ENCODE assay signal across 18 cellular contexts in genomic region chr16:29883987-29884386, GRCh38. TPM values are rescaled to one million over a fixed set of nuclear protein-coding genes. Genes with fewer than 3 reads are reported as not detected.
DNase-seq lines count a peak whose midpoint lies in the region; ATAC-seq, FAIRE-seq and TF ChIP-seq lines count a peak whose summit lies in the region.
"Had no signal": no experiment of that assay in that cellular context is flagged by ENCODE, and none has a peak within 500 bp of the region (broad histone marks: within the 10 kb centered on the region; RNA-seq: fewer than 3 reads in every experiment).

No MANE protein-coding gene starts in this region.

- H3K9me1 ChIP-seq in K562 (ENCODE audit: control insufficient read depth, insufficient read depth, low read length): no peaks in the 10 kb centered on the region

- H3K79me2 ChIP-seq in K562 (ENCODE audit: control insufficient read depth, insufficient read depth, low read length) (no peaks in the 10 kb centered on the region), osteoblast (ENCODE audit: insufficient read depth, low read length) (no peaks in the 10 kb centered on the region)

- H3K4me3 ChIP-seq in H7 (ENCODE audit: insufficient read depth, low read depth, low read length) (no peak overlapping the region), K562 (no peak overlapping the region), osteoblast (ENCODE audit: insufficient read depth, low read length) (no peak overlapping the region), stomach (no peak overlapping the region)
- no peak overlapping the region for H3K4me3 ChIP-seq in CD4-positive, alpha-beta memory T cell (ENCODE audit: low read length in 2 of 2)
- H3K4me3 ChIP-seq: HAP-1 had no signal

- TF ChIP-seq POLR2A in K562 (conservative IDR thresholded peaks at IDR 0.05) (no peak), stomach (IDR thresholded peaks at IDR 0.05) (no peak)

- WGBS in K562 (ENCODE audit: insufficient coverage, low coverage, missing lambda C conversion rate): 22% methylated on average over 6 of the region's 6 CpGs
- WGBS in stomach, 5 donors: 57 to 93% (median 91%) methylated on average over 6 of the region's 6 CpGs

- TF ChIP-seq EP300 in Ishikawa (IDR thresholded peaks at IDR 0.05; ENCODE audit: borderline replicate concordance) (no peak), K562 (IDR thresholded peaks at IDR 0.05; ENCODE audit: low read length) (no peak), stomach (IDR thresholded peaks at IDR 0.05) (no peak)

- no peaks in the 10 kb centered on the region for H4K20me1 ChIP-seq in K562 (replicated peaks; ENCODE audit: control insufficient read depth, insufficient read depth, low read length)
- H4K20me1 ChIP-seq in osteoblast (ENCODE audit: insufficient read depth, low read length): no peaks in the 10 kb centered on the region

- no peak overlapping the region for H3K9ac ChIP-seq in K562 (ENCODE audit: insufficient read depth in 1 of 2, low read depth in 2 of 2, low read length in 2 of 2)

- no peaks in the 10 kb centered on the region for H3K9me3 Mint-ChIP-seq in CD4-positive, alpha-beta memory T cell
- H3K9me3 Mint-ChIP-seq: CD4-positive, alpha-beta T cell had no signal

- BruUV-seq in K562 (replicated peaks; lab: Mats Ljungman, UMichigan): no TSS peak

- H2AFZ ChIP-seq in K562 (ENCODE audit: low read depth, low read length): 0 out of 2 replicates have a peak overlapping the region, but pooled peaks have one; percentile 24
- no peak overlapping the region for H2AFZ ChIP-seq in osteoblast (ENCODE audit: low read length)

- in situ Hi-C loops in K562 (cut with MboI): no loop called here

- H3K4me2 ChIP-seq in K562 (ENCODE audit: insufficient read depth, low read length) (no peak overlapping the region), osteoblast (ENCODE audit: insufficient read depth, low read length) (no peak overlapping the region)

- H3K4me1 ChIP-seq in K562 (replicated peaks in 1 of 2; ENCODE audit: control insufficient read depth in 2 of 2, insufficient read depth in 2 of 2, low read length in 2 of 2) (peaks cover 0 to 4% of the 10 kb centered on the region in 2 experiments; a peak in 1 of 5 replicates), osteoblast (ENCODE audit: insufficient read depth, low read length) (no peaks in the 10 kb centered on the region), stomach (no peaks in the 10 kb centered on the region)
- no peaks in the 10 kb centered on the region for H3K4me1 ChIP-seq in CD4-positive, alpha-beta memory T cell (ENCODE audit: insufficient read depth, low read length)
- H3K4me1 ChIP-seq: HAP-1 had no signal

- H3K27me3 ChIP-seq in H7 (ENCODE audit: control insufficient read depth, insufficient read depth, low read length): no peaks in the 10 kb centered on the region
- H3K27me3 ChIP-seq in K562 (ENCODE audit: control insufficient read depth in 2 of 2, insufficient read depth in 2 of 2, low read length in 2 of 2): peaks cover 18 to 36% of the 10 kb centered on the region in 2 experiments; a peak in 4 of 5 replicates
- H3K27me3 ChIP-seq in osteoblast (ENCODE audit: insufficient read depth, low read length): no peaks in the 10 kb centered on the region
- no peaks in the 10 kb centered on the region for H3K27me3 ChIP-seq in CD4-positive, alpha-beta memory T cell (ENCODE audit: insufficient read depth, low read length)
- peaks cover 0 to 26% (median 0%) of the 10 kb centered on the region in 3 donors for H3K27me3 ChIP-seq in stomach

- TF ChIP-seq RAD21 in Ishikawa (IDR thresholded peaks at IDR 0.05; ENCODE audit: low read depth) (no peak), K562 (CRISPR knock-in tag; conservative IDR thresholded peaks at IDR 0.05 in 1 of 2, IDR thresholded peaks at IDR 0.05 in 1 of 2) (no peak)

- H3K36me3 ChIP-seq in H7 (replicated peaks; ENCODE audit: control insufficient read depth, insufficient read depth, low read length) (peaks cover 2% of the 10 kb centered on the region; the same call in 1 of the 2 replicates), K562 (ENCODE audit: control insufficient read depth, insufficient read depth, low read length) (no peaks in the 10 kb centered on the region), osteoblast (ENCODE audit: insufficient read depth, low read length) (no peaks in the 10 kb centered on the region), stomach (peaks cover 0 to 3% (median 0%) of the 10 kb centered on the region in 4 donors)
- no peaks in the 10 kb centered on the region for H3K36me3 ChIP-seq in CD4-positive, alpha-beta memory T cell (ENCODE audit: insufficient read depth, low read length)
- H3K36me3 ChIP-seq: HAP-1 had no signal

- H3K4me3 Mint-ChIP-seq in CD4-positive, alpha-beta memory T cell: no peak overlapping the region
- H3K4me3 Mint-ChIP-seq: CD4-positive, alpha-beta T cell had no signal

- no peak overlapping the region for H3K27ac Mint-ChIP-seq in CD4-positive, alpha-beta memory T cell
- H3K27ac Mint-ChIP-seq: CD4-positive, alpha-beta T cell had no signal

- H3K27me3 Mint-ChIP-seq in CD4-positive, alpha-beta memory T cell: peaks cover 7 to 18% of the 10 kb centered on the region in 2 donors

- CTCF ChIA-PET in K562 (lab: Yijun Ruan, JAX; ENCODE audit: low intra/inter-chr PET ratio): no interaction called here
- CTCF ChIA-PET in CD4-positive, alpha-beta memory T cell (lab: Charles Lee; ENCODE audit: partially characterized antibody): interaction anchor here (0.7 kb wide), 1 partner anchor 36 kb away, joined by 3 read pairs; no protein-coding TSS in a partner anchor

- H3K4me1 Mint-ChIP-seq in CD4-positive, alpha-beta memory T cell: peaks cover 0 to 1% (median 0%) of the 10 kb centered on the region in 4 donors

- no peaks in the 10 kb centered on the region for H3K9me3 ChIP-seq in K562 (replicated peaks; ENCODE audit: control insufficient read depth, insufficient read depth, low read depth, low read length)
- no peaks in the 10 kb centered on the region for H3K9me3 ChIP-seq in osteoblast (ENCODE audit: low read depth, low read length)
- no peaks in the 10 kb centered on the region for H3K9me3 ChIP-seq in CD4-positive, alpha-beta memory T cell (ENCODE audit: control insufficient read depth in 1 of 2, low read length in 2 of 2)
- no peaks in the 10 kb centered on the region for H3K9me3 ChIP-seq in stomach
- H3K9me3 ChIP-seq: HAP-1 had no signal

- TF ChIP-seq CTCF in K562 (IDR thresholded peaks at IDR 0.05 in 2 of 3, conservative IDR thresholded peaks at IDR 0.05 in 1 of 3; ENCODE audit: insufficient read depth in 2 of 3, low read depth in 1 of 3, low read length in 3 of 3) (no peak), osteoblast (IDR thresholded peaks at IDR 0.05; ENCODE audit: extremely low read depth, low read depth, low read length) (no peak), stomach (IDR thresholded peaks at IDR 0.05) (no peak)

- POLR2A ChIA-PET in K562 (lab: Yijun Ruan, JAX): interaction anchor here (0.6 to 0.8 kb wide), 4 partner anchors 10 to 77 kb away, joined by 3 to 4 read pairs (median 3); partner anchors contain the start of gene KCTD13
- POLR2A ChIA-PET in CD4-positive, alpha-beta memory T cell (lab: Charles Lee; ENCODE audit: partially characterized antibody): no interaction called here

- peak; percentile 59 for FAIRE-seq in K562 (lab: Jason Lieb, UNC)
- FAIRE-seq: A204.1 had no signal

- no peak overlapping the region for H3K27ac ChIP-seq in K562 (ENCODE audit: extremely low read depth, low read depth, low read length)
- no peak overlapping the region for H3K27ac ChIP-seq in osteoblast (ENCODE audit: low read depth, low read length)
- no peak overlapping the region for H3K27ac ChIP-seq in CD4-positive, alpha-beta memory T cell (ENCODE audit: low read depth, low read length)
- H3K27ac ChIP-seq in stomach: no peak overlapping the region
- H3K27ac ChIP-seq: C4-2B had no signal

- intact Hi-C loops in K562 (cut with micrococcal nuclease) (no loop called here), stomach (cut with DNase I; ENCODE audit: low total_unique reads) (no loop called here)
- intact Hi-C loops in CD4-positive, alpha-beta memory T cell (cut with micrococcal nuclease): no loop called here

- DNase-seq in H7 (peak; percentile 49), K562 (ENCODE audit: extremely low read depth in 1 of 4, low spot score in 3 of 4) (peak in 3 of 4 experiments; percentile 31 to 71 (median 42)), osteoblast (ENCODE audit: insufficient read length, low spot score, missing footprints) (peak; percentile 32), NCI-H1694 (lab: John Stamatoyannopoulos, UW) (no peak), cerebellar nuclear complex (lab: John Stamatoyannopoulos, UW) (no peak), stomach (no peak)
- DNase-seq in CD4-positive, alpha-beta memory T cell: no peak
- DNase-seq: AML-193; CD4-positive, alpha-beta T cell; DMS153; DMS79; GF-D8; GOT3; KBM-7 had no signal

- peak; percentile 88 for ATAC-seq in K562

- H3K36me3 Mint-ChIP-seq in CD4-positive, alpha-beta memory T cell: no peaks in the 10 kb centered on the region

RNA-seq across cellular contexts. Expression of gene SEZ6L2, which starts 15.4 kb away (rescaled TPM):
- total RNA-seq in H7 (2014; rRNA removed; shearing (Covaris generic)): 47.3 and 59.0 TPM in 2 replicates
- total RNA-seq in K562 (2011; cell fraction: chromatin; rRNA removed; ENCODE audit: low replicate concordance): 0.65 TPM in 1 of 2 replicates, not detected in the other
- 0.92 and 1.3 TPM in 2 replicates for total RNA-seq in K562 (2011; cell fraction: nucleolus; rRNA removed)
- 0.44 and 0.61 TPM in 2 replicates for total RNA-seq in K562 (2011; cell fraction: nucleoplasm; rRNA removed)
- 1.3 and 1.6 TPM in 2 replicates for total RNA-seq in K562 (2014; rRNA removed)
- 0.29 and 0.40 TPM in 2 replicates for total RNA-seq in K562 (2014; rRNA removed; fragmentation: Illumina TruSeq; extraction: Trizol)
- total RNA-seq in K562 (2015; rRNA removed; fragmentation: Illumina TruSeq; extraction: Trizol): 0.72 TPM in 2 replicates
- total RNA-seq in K562 (2021): 2.1 TPM in 2 replicates
- polyA plus RNA-seq in K562 (2011; rRNA removed): 0.36 and 1.6 TPM in 2 replicates
- 0.66 and 1.7 TPM in 2 replicates for polyA plus RNA-seq in K562 (2011; cell fraction: cytosol; rRNA removed)
- polyA plus RNA-seq in K562 (2011; cell fraction: nucleus; rRNA removed): 0.94 and 1.0 TPM in 2 replicates
- polyA plus RNA-seq in K562 (2012): 1.2 TPM in 2 replicates
- 1.2 and 1.7 TPM in 2 replicates for polyA plus RNA-seq in K562 (2014; fragmentation: Illumina TruSeq; extraction: Trizol)
- polyA plus RNA-seq in K562 (2014; fragmentation: Nextera tagmentation; extraction: Ambion mirVana): under 1 TPM; 0.10 to 0.22 TPM
- 1.3 TPM in 2 replicates for polyA plus RNA-seq in K562 (2014; rRNA removed)
- polyA minus RNA-seq in K562 (2011; rRNA and poly(A)+ RNA removed): 0.14 and 0.18 TPM in 2 replicates
- polyA minus RNA-seq in K562 (2011; cell fraction: cytosol; rRNA and poly(A)+ RNA removed): 0.86 and 1.4 TPM in 2 replicates
- polyA minus RNA-seq in K562 (2011; cell fraction: nucleus; rRNA and poly(A)+ RNA removed): 0.13 and 0.89 TPM in 2 replicates
- 1.5 and 2.9 TPM in 2 replicates for total RNA-seq in osteoblast
- total RNA-seq in CD4-positive, alpha-beta memory T cell: under 1 TPM in 1 of 2 experiments, not detected in 1; 0.70 TPM
- polyA plus RNA-seq in CD4-positive, alpha-beta memory T cell: not detected
- total RNA-seq in stomach: 10 to 100 TPM in 2 of 5 donors, 1 to 10 TPM in 2, not detected in 1; 6.2 to 31.4 (median 12.0) TPM
- 1 to 10 TPM; 1.5 to 7.7 (median 7.6) TPM for polyA plus RNA-seq in stomach
- total RNA-seq: CD4-positive, alpha-beta T cell had no signal

RNA-seq across cellular contexts. Expression of gene ASPHD1, which starts 16.3 kb away (rescaled TPM):
- 24.4 and 24.6 TPM in 2 replicates for total RNA-seq in H7 (2014; rRNA removed; shearing (Covaris generic))
- total RNA-seq in K562 (2011; cell fraction: chromatin; rRNA removed; ENCODE audit: low replicate concordance): not detected in 2 replicates
- 0.33 TPM in 1 of 2 replicates, not detected in the other for total RNA-seq in K562 (2011; cell fraction: nucleolus; rRNA removed)
- total RNA-seq in K562 (2011; cell fraction: nucleoplasm; rRNA removed): 0.29 TPM in 1 of 2 replicates, not detected in the other
- not detected in 2 replicates for total RNA-seq in K562 (2014; rRNA removed)
- not detected in 2 replicates for total RNA-seq in K562 (2014; rRNA removed; fragmentation: Illumina TruSeq; extraction: Trizol)
- not detected in 2 replicates for total RNA-seq in K562 (2015; rRNA removed; fragmentation: Illumina TruSeq; extraction: Trizol)
- total RNA-seq in K562 (2021): 0.18 and 0.22 TPM in 2 replicates
- 0.07 and 0.25 TPM in 2 replicates for polyA plus RNA-seq in K562 (2011; rRNA removed)
- polyA plus RNA-seq in K562 (2011; cell fraction: cytosol; rRNA removed): 0.92 TPM in 1 of 2 replicates, not detected in the other
- polyA plus RNA-seq in K562 (2011; cell fraction: nucleus; rRNA removed): 0.15 and 0.64 TPM in 2 replicates
- polyA plus RNA-seq in K562 (2012): 0.21 and 0.29 TPM in 2 replicates
- 0.29 TPM in 1 of 2 replicates, not detected in the other for polyA plus RNA-seq in K562 (2014; fragmentation: Illumina TruSeq; extraction: Trizol)
- under 1 TPM in 1 of 2 experiments, not detected in 1; 0.03 TPM for polyA plus RNA-seq in K562 (2014; fragmentation: Nextera tagmentation; extraction: Ambion mirVana)
- 0.32 and 0.70 TPM in 2 replicates for polyA plus RNA-seq in K562 (2014; rRNA removed)
- not detected in 2 replicates for polyA minus RNA-seq in K562 (2011; rRNA and poly(A)+ RNA removed)
- polyA minus RNA-seq in K562 (2011; cell fraction: cytosol; rRNA and poly(A)+ RNA removed): not detected in 2 replicates
- not detected in 2 replicates for polyA minus RNA-seq in K562 (2011; cell fraction: nucleus; rRNA and poly(A)+ RNA removed)
- total RNA-seq in osteoblast: 0.88 and 1.8 TPM in 2 replicates
- not detected for total RNA-seq in CD4-positive, alpha-beta memory T cell
- polyA plus RNA-seq in CD4-positive, alpha-beta memory T cell: not detected
- 10 to 100 TPM in 1 of 5 donors, 1 to 10 TPM in 2, not detected in 2; 4.5 to 11.0 (median 8.4) TPM for total RNA-seq in stomach
- polyA plus RNA-seq in stomach: 10 to 100 TPM; 11.6 to 29.8 (median 15.7) TPM
- total RNA-seq: CD4-positive, alpha-beta T cell had no signal

RNA-seq across cellular contexts. Expression of gene CDIPT, which starts 21.0 kb away (rescaled TPM):
- total RNA-seq in H7 (2014; rRNA removed; shearing (Covaris generic)): 91.3 and 97.6 TPM in 2 replicates
- total RNA-seq in K562 (2011; cell fraction: chromatin; rRNA removed; ENCODE audit: low replicate concordance): 14.9 and 44.1 TPM in 2 replicates
- 55.1 and 61.0 TPM in 2 replicates for total RNA-seq in K562 (2011; cell fraction: nucleolus; rRNA removed)
- 40.9 and 42.1 TPM in 2 replicates for total RNA-seq in K562 (2011; cell fraction: nucleoplasm; rRNA removed)
- total RNA-seq in K562 (2014; rRNA removed) (32.5 and 42.4 TPM in 2 replicates), K562 (2014; rRNA removed; fragmentation: Illumina TruSeq; extraction: Trizol) (6.3 and 8.4 TPM in 2 replicates), K562 (2015; rRNA removed; fragmentation: Illumina TruSeq; extraction: Trizol) (17.1 and 17.6 TPM in 2 replicates), K562 (2021) (34.3 and 36.7 TPM in 2 replicates), osteoblast (105 and 107 TPM in 2 replicates), stomach (10 to 100 TPM in 4 of 5 donors, 1 to 10 TPM in 1; 2.3 to 91.5 (median 54.5) TPM)
- polyA plus RNA-seq in K562 (2011; rRNA removed) (23.0 and 31.9 TPM in 2 replicates), K562 (2014; fragmentation: Illumina TruSeq; extraction: Trizol) (24.4 and 38.2 TPM in 2 replicates), K562 (2014; fragmentation: Nextera tagmentation; extraction: Ambion mirVana) (1 to 10 TPM; 1.3 to 2.1 TPM), K562 (2014; rRNA removed) (37.0 and 37.9 TPM in 2 replicates), stomach (10 to 100 TPM; 51.6 to 72.6 (median 53.9) TPM)
- 49.9 and 76.4 TPM in 2 replicates for polyA plus RNA-seq in K562 (2011; cell fraction: cytosol; rRNA removed)
- polyA plus RNA-seq in K562 (2011; cell fraction: nucleus; rRNA removed): 39.2 and 47.5 TPM in 2 replicates
- 35.6 and 54.1 TPM in 2 replicates for polyA plus RNA-seq in K562 (2012)
- 13.3 and 16.1 TPM in 2 replicates for polyA minus RNA-seq in K562 (2011; rRNA and poly(A)+ RNA removed)
- polyA minus RNA-seq in K562 (2011; cell fraction: cytosol; rRNA and poly(A)+ RNA removed): 29.5 and 30.0 TPM in 2 replicates
- 12.5 and 12.9 TPM in 2 replicates for polyA minus RNA-seq in K562 (2011; cell fraction: nucleus; rRNA and poly(A)+ RNA removed)
- total RNA-seq in CD4-positive, alpha-beta memory T cell: 10 to 100 TPM; 76.2 to 79.8 TPM
- 100 to 1,000 TPM in 1 of 2 donors, 10 to 100 TPM in 1; 87.2 to 123 TPM for polyA plus RNA-seq in CD4-positive, alpha-beta memory T cell

RNA-seq across cellular contexts. Expression of gene KCTD13, which starts 42.0 kb away (rescaled TPM):
- total RNA-seq in H7 (2014; rRNA removed; shearing (Covaris generic)): 8.3 and 9.1 TPM in 2 replicates
- 51.1 and 67.7 TPM in 2 replicates for total RNA-seq in K562 (2011; cell fraction: chromatin; rRNA removed; ENCODE audit: low replicate concordance)
- total RNA-seq in K562 (2011; cell fraction: nucleolus; rRNA removed): 41.6 and 49.4 TPM in 2 replicates
- total RNA-seq in K562 (2011; cell fraction: nucleoplasm; rRNA removed): 75.0 and 143 TPM in 2 replicates
- total RNA-seq in K562 (2014; rRNA removed) (9.8 and 10.6 TPM in 2 replicates), K562 (2014; rRNA removed; fragmentation: Illumina TruSeq; extraction: Trizol) (5.2 and 6.7 TPM in 2 replicates), K562 (2015; rRNA removed; fragmentation: Illumina TruSeq; extraction: Trizol) (7.1 and 8.4 TPM in 2 replicates), K562 (2021) (18.5 and 20.6 TPM in 2 replicates), osteoblast (8.5 and 11.9 TPM in 2 replicates), stomach (100 to 1,000 TPM in 1 of 5 donors, 10 to 100 TPM in 4; 15.4 to 182 (median 35.3) TPM)
- polyA plus RNA-seq in K562 (2011; rRNA removed) (14.5 and 23.3 TPM in 2 replicates), K562 (2014; fragmentation: Illumina TruSeq; extraction: Trizol) (9.5 and 11.0 TPM in 2 replicates), K562 (2014; fragmentation: Nextera tagmentation; extraction: Ambion mirVana) (1 to 10 TPM; 1.0 to 2.3 TPM), K562 (2014; rRNA removed) (17.3 and 21.3 TPM in 2 replicates), stomach (10 to 100 TPM in 1 of 3 donors, 1 to 10 TPM in 2; 6.3 to 14.3 (median 7.4) TPM)
- 24.5 and 24.9 TPM in 2 replicates for polyA plus RNA-seq in K562 (2011; cell fraction: cytosol; rRNA removed)
- 37.2 and 58.4 TPM in 2 replicates for polyA plus RNA-seq in K562 (2011; cell fraction: nucleus; rRNA removed)
- polyA plus RNA-seq in K562 (2012): 10.3 and 22.7 TPM in 2 replicates
- 10.6 and 14.2 TPM in 2 replicates for polyA minus RNA-seq in K562 (2011; rRNA and poly(A)+ RNA removed)
- 6.0 and 9.3 TPM in 2 replicates for polyA minus RNA-seq in K562 (2011; cell fraction: cytosol; rRNA and poly(A)+ RNA removed)
- 17.1 and 20.7 TPM in 2 replicates for polyA minus RNA-seq in K562 (2011; cell fraction: nucleus; rRNA and poly(A)+ RNA removed)
- total RNA-seq in CD4-positive, alpha-beta memory T cell: 10 to 100 TPM; 85.7 to 87.3 TPM
- polyA plus RNA-seq in CD4-positive, alpha-beta memory T cell: 10 to 100 TPM in 1 of 2 donors, 1 to 10 TPM in 1; 6.0 to 16.3 TPM

Comparison
In these comparisons a context has a peak if more than half of its experiments do, and no peak if none do; other contexts are left out.
1. DNase-seq: peak in H7 (single experiment), K562 (3 of 4) and osteoblast (single experiment); none in NCI-H1694 (single experiment), CD4-positive, alpha-beta memory T cell (0 of 5), cerebellar nuclear complex (0 of 2) and stomach (single experiment).